Comparison of ENCODE assay signal across 8 cellular contexts in genomic region chr1:18927082-18927653, GRCh38. TPM values are rescaled to one million over a fixed set of nuclear protein-coding genes. Genes with fewer than 3 reads are reported as not detected.
DNase-seq lines count a peak whose midpoint lies in the region; ATAC-seq, FAIRE-seq and TF ChIP-seq lines count a peak whose summit lies in the region.

No MANE protein-coding gene starts in this region.

- peak overlapping the region in 1 of 3 experiments; percentile 4 for H3K4me3 ChIP-seq in keratinocyte (ENCODE audit: control insufficient read depth in 2 of 3, extremely low read depth in 1 of 3, insufficient read depth in 2 of 3, low read depth in 1 of 3, low read length in 3 of 3)

- dilution Hi-C loops in keratinocyte (cut with MboI; ENCODE audit: extremely low pct_ligation_motif_present, low sequenced_read_pairs): no loop called here

- H3K79me2 ChIP-seq in keratinocyte (ENCODE audit: control insufficient read depth, insufficient read depth, low read length): peaks cover 82% of the 10 kb centered on the region

- no peaks in the 10 kb centered on the region for H3K9me3 ChIP-seq in keratinocyte (ENCODE audit: control insufficient read depth, low read depth, low read length)

- peaks cover 90% of the 10 kb centered on the region for H3K4me1 ChIP-seq in keratinocyte (ENCODE audit: control insufficient read depth, extremely low read depth, insufficient read depth, low read length)

- TF ChIP-seq CTCF in keratinocyte (optimal IDR thresholded peaks at IDR 0.05 in 1 of 3, IDR thresholded peaks at IDR 0.05 in 1 of 3, conservative IDR thresholded peaks at IDR 0.05 in 1 of 3; ENCODE audit: extremely low read depth in 1 of 3, insufficient read depth in 2 of 3, low read length in 3 of 3): no peak
- TF ChIP-seq CTCF in GM10266 (IDR thresholded peaks at IDR 0.05; ENCODE audit: control insufficient read depth, insufficient read depth, low read depth, missing control alignments): no peak

- intact Hi-C loops in head of caudate nucleus (cut with DNase I): no loop called here

- peaks cover 2 to 13% of the 10 kb centered on the region in 2 experiments for H3K36me3 ChIP-seq in keratinocyte (ENCODE audit: control insufficient read depth in 2 of 2, extremely low read depth in 1 of 2, insufficient read depth in 2 of 2, low read length in 2 of 2)

- H3K9ac ChIP-seq in keratinocyte (ENCODE audit: control insufficient read depth, extremely low read depth, insufficient read depth, low read length): peak overlapping the region; percentile 64

- H4K20me1 ChIP-seq in keratinocyte (ENCODE audit: control insufficient read depth, extremely low read depth, insufficient read depth, low read length): peaks cover 4% of the 10 kb centered on the region

- no peak for TF ChIP-seq POLR2A in GM12892 (IDR thresholded peaks at IDR 0.05; ENCODE audit: low read depth, low read length)

- peaks cover 2% of the 10 kb centered on the region for H3K9me1 ChIP-seq in keratinocyte (ENCODE audit: control insufficient read depth, extremely low read depth, insufficient read depth, low read length)

- H3K27ac ChIP-seq in keratinocyte (ENCODE audit: control insufficient read depth, insufficient read depth, low read length): peak overlapping the region; percentile 95

- FAIRE-seq in GM12892 (lab: Jason Lieb, UNC) (peak; percentile 73), keratinocyte (lab: Jason Lieb, UNC) (peak; percentile 87)

- H3K27me3 ChIP-seq in keratinocyte (ENCODE audit: control insufficient read depth, extremely low read depth, insufficient read depth, low read length): no peaks in the 10 kb centered on the region

- ATAC-seq in HG03095 (IDR thresholded peaks at IDR 0.05; ENCODE audit: unreplicated experiment): peak; percentile 16

- no peak overlapping the region for H2AFZ ChIP-seq in keratinocyte (ENCODE audit: control insufficient read depth, low read length)

- H3K4me2 ChIP-seq in keratinocyte (ENCODE audit: control insufficient read depth, extremely low read depth, insufficient read depth, low read depth, low read length): peak overlapping the region; percentile 73

- DNase-seq in GM12892 (ENCODE audit: insufficient read length) (no peak), keratinocyte (ENCODE audit: low read depth, low spot score) (peak; percentile 73), cerebellum (ENCODE audit: low spot score) (no peak), GM10266 (ENCODE audit: extremely low spot score) (no peak), head of caudate nucleus (no peak), OCI-M1 (lab: John Stamatoyannopoulos, UW) (no peak)
- peak; percentile 25 to 26 for DNase-seq in activated CD4-positive, alpha-beta T cell treated with anti-CD3 and anti-CD28 coated beads, Interleukin-2, amount 50 U/mL, for 4 hours

RNA-seq across cellular contexts. Expression of gene ALDH4A1, which starts 24.8 kb away (rescaled TPM):
- polyA plus RNA-seq in GM12892 (2012; ENCODE audit: missing spikeins): 2.8 TPM
- 38.7 to 91.9 TPM (median 52.7 TPM) in 3 replicates for polyA plus RNA-seq in keratinocyte
- 23.4 TPM for polyA plus RNA-seq in keratinocyte (2011; ENCODE audit: low read depth)
- 32.0 and 62.6 TPM in 2 replicates for polyA plus RNA-seq in keratinocyte (2011; cell fraction: cytosol; rRNA removed)
- polyA plus RNA-seq in keratinocyte (2011; cell fraction: nucleus; rRNA removed): 62.5 and 83.1 TPM in 2 replicates
- polyA plus RNA-seq in keratinocyte (2012; ENCODE audit: low replicate concordance): 44.0 and 48.3 TPM in 2 replicates
- polyA minus RNA-seq in keratinocyte: 48.6 to 89.0 TPM (median 74.9 TPM) in 3 replicates
- 91.9 TPM for polyA minus RNA-seq in keratinocyte (2011; cell fraction: cytosol; rRNA and poly(A)+ RNA removed)
- polyA minus RNA-seq in keratinocyte (2011; cell fraction: nucleus; rRNA and poly(A)+ RNA removed): 65.3 and 76.2 TPM in 2 replicates
- 6.6 TPM for total RNA-seq in cerebellum

RNA-seq across cellular contexts. Expression of gene IFFO2, which starts 29.3 kb away (rescaled TPM):
- polyA plus RNA-seq in GM12892 (2012; ENCODE audit: missing spikeins): 5.6 TPM
- polyA plus RNA-seq in keratinocyte: 55.0 to 61.5 TPM (median 57.9 TPM) in 3 replicates
- 124 TPM for polyA plus RNA-seq in keratinocyte (2011; ENCODE audit: low read depth)
- polyA plus RNA-seq in keratinocyte (2011; cell fraction: cytosol; rRNA removed): 43.0 and 79.6 TPM in 2 replicates
- 145 and 193 TPM in 2 replicates for polyA plus RNA-seq in keratinocyte (2011; cell fraction: nucleus; rRNA removed)
- 72.9 and 75.0 TPM in 2 replicates for polyA plus RNA-seq in keratinocyte (2012; ENCODE audit: low replicate concordance)
- polyA minus RNA-seq in keratinocyte: 106 to 194 TPM (median 118 TPM) in 3 replicates
- 127 TPM for polyA minus RNA-seq in keratinocyte (2011; cell fraction: cytosol; rRNA and poly(A)+ RNA removed)
- polyA minus RNA-seq in keratinocyte (2011; cell fraction: nucleus; rRNA and poly(A)+ RNA removed): 82.3 and 144 TPM in 2 replicates
- 6.5 TPM for total RNA-seq in cerebellum

Comparison
In these comparisons a context has a peak if more than half of its experiments do, and no peak if none do; other contexts are left out.
1. DNase-seq: peak in activated CD4-positive, alpha-beta T cell treated with anti-CD3 and anti-CD28 coated beads, Interleukin-2, amount 50 U/mL, for 4 hours (2 of 2) and keratinocyte (single experiment); none in GM12892 (single experiment), cerebellum (single experiment), GM10266 (single experiment), head of caudate nucleus (0 of 42) and OCI-M1 (single experiment).